Comparison of ENCODE assay signal across 16 cellular contexts in the genomic region with DNA sequence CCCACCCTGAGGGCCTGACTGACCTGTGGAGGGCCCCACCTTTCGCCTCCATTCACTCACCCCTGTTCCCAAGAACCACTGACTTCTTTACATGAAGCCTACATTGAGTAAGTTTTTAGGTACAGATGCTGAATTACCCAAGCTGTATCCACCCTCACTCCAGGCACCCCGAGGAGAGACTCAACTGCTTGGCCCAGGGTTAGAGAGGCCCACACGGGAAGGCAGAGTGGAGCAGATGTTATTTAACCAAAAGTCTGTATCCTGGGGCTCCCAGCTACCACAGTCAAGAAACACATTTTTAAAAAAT.
DNase-seq lines count a peak whose midpoint lies in the region; ATAC-seq and TF ChIP-seq lines count a peak whose summit lies in the region.
"Had no signal": no experiment of that assay in that cellular context is flagged by ENCODE, and none has a peak within 500 bp of the region (broad histone marks: within the 10 kb centered on the region; RNA-seq: fewer than 3 reads in every experiment).

No MANE protein-coding gene starts in this region.

- H3K27me3 ChIP-seq in BLaER1, result no peaks in the 10 kb centered on the region
- no peaks in the 10 kb centered on the region for H3K27me3 ChIP-seq in CD8-positive, alpha-beta T cell (ENCODE audit: insufficient read depth, low read length)
- H3K27me3 ChIP-seq in mesenchymal stem cell (ENCODE audit: control insufficient read depth in 1 of 2, insufficient read depth in 1 of 2, low read length in 2 of 2), result no peaks in the 10 kb centered on the region
- H3K27me3 ChIP-seq: sigmoid colon had no signal

- no peak overlapping the region for H2BK120ac ChIP-seq in mesenchymal stem cell (ENCODE audit: low read depth, low read length)

- no peaks in the 10 kb centered on the region for H3K27me3 Mint-ChIP-seq in CD8-positive, alpha-beta T cell (ENCODE audit: low read depth)
- H3K27me3 Mint-ChIP-seq in activated T-helper 17 cell treated with anti-CD3 and anti-CD28 coated beads, Interleukin-2, amount 50 U/mL, for 72 hours, result no peaks in the 10 kb centered on the region

- H3K18ac ChIP-seq in mesenchymal stem cell (ENCODE audit: low read depth in 1 of 2, low read length in 2 of 2), result no peak overlapping the region

- H4K20me1 ChIP-seq in BLaER1, result peaks cover 100% of the 10 kb centered on the region

- no peak overlapping the region for H4K8ac ChIP-seq in mesenchymal stem cell (ENCODE audit: low read length)

- H3K9me3 ChIP-seq in BLaER1, result no peaks in the 10 kb centered on the region
- no peaks in the 10 kb centered on the region for H3K9me3 ChIP-seq in CD8-positive, alpha-beta T cell (ENCODE audit: low read length)
- H3K9me3 ChIP-seq in mesenchymal stem cell (ENCODE audit: control insufficient read depth, low read length), result no peaks in the 10 kb centered on the region
- H3K9me3 ChIP-seq: sigmoid colon had no signal

- WGBS in mesenchymal stem cell, result 97% methylated on average over 3 of the region's 3 CpGs

- POLR2A ChIA-PET in CD8-positive, alpha-beta T cell (lab: Charles Lee), result interaction anchor here (0.6 to 1.7 kb wide), 5 partner anchors 11 to 294 kb away, joined by 3 to 6 read pairs (median 4); partner anchors contain the start of genes CDNF, HSPA14 and MSANTD7

- H3K27ac ChIP-seq in BLaER1 (peak overlapping the region; percentile 59; the same call in 1 of the 2 replicates), mesenchymal stem cell (ENCODE audit: low read length, poor library complexity, severe bottlenecking) (no peak overlapping the region)
- H3K27ac ChIP-seq in CD8-positive, alpha-beta T cell (ENCODE audit: low read depth, low read length), result peak overlapping the region; percentile 68

- peaks cover 77% of the 10 kb centered on the region for H3K36me3 Mint-ChIP-seq in CD8-positive, alpha-beta T cell
- H3K36me3 Mint-ChIP-seq in activated T-helper 17 cell treated with anti-CD3 and anti-CD28 coated beads, Interleukin-2, amount 50 U/mL, for 72 hours (ENCODE audit: low read depth), result peaks cover 95% of the 10 kb centered on the region

- no peak overlapping the region for H3K23ac ChIP-seq in mesenchymal stem cell (ENCODE audit: low read length in 2 of 2)

- peak overlapping the region; percentile 75 for H3K4me3 Mint-ChIP-seq in CD8-positive, alpha-beta T cell
- H3K4me3 Mint-ChIP-seq in activated T-helper 17 cell treated with anti-CD3 and anti-CD28 coated beads, Interleukin-2, amount 50 U/mL, for 72 hours, result peak overlapping the region; percentile 73
- H3K4me3 Mint-ChIP-seq: endodermal cell, neural crest cell had no signal

- H3K9ac ChIP-seq in BLaER1 (peak overlapping the region; percentile 39; the same call in 1 of the 2 replicates), mesenchymal stem cell (ENCODE audit: low read length) (peak overlapping the region; percentile 72)

- H3K27ac Mint-ChIP-seq in CD8-positive, alpha-beta T cell, result peak overlapping the region; percentile 95
- H3K27ac Mint-ChIP-seq in activated T-helper 17 cell treated with anti-CD3 and anti-CD28 coated beads, Interleukin-2, amount 50 U/mL, for 72 hours, result peak overlapping the region; percentile 72

- H3K4me2 ChIP-seq in BLaER1 (peak overlapping the region; percentile 64), mesenchymal stem cell (ENCODE audit: low read length, poor library complexity, severe bottlenecking) (no peak overlapping the region)

- ATAC-seq in CD8-positive, alpha-beta T cell, result no peak
- peak; percentile 42 for ATAC-seq in activated T-helper 17 cell treated with anti-CD3 and anti-CD28 coated beads, Interleukin-2, amount 50 U/mL, for 72 hours (replicated peaks)
- ATAC-seq in GM21390 (IDR thresholded peaks at IDR 0.05; ENCODE audit: unreplicated experiment), result no peak
- no peak for ATAC-seq in HG03378 (IDR thresholded peaks at IDR 0.05; ENCODE audit: unreplicated experiment)
- ATAC-seq in GM21381 (IDR thresholded peaks at IDR 0.05; ENCODE audit: unreplicated experiment), result no peak
- ATAC-seq: HCT116, Panc1 had no signal

- H3K14ac ChIP-seq in mesenchymal stem cell (ENCODE audit: low read length in 2 of 2), result no peak overlapping the region

- H3K9me3 Mint-ChIP-seq in CD8-positive, alpha-beta T cell, result no peaks in the 10 kb centered on the region
- H3K9me3 Mint-ChIP-seq in activated T-helper 17 cell treated with anti-CD3 and anti-CD28 coated beads, Interleukin-2, amount 50 U/mL, for 72 hours, result no peaks in the 10 kb centered on the region
- H3K9me3 Mint-ChIP-seq: endodermal cell, neural crest cell had no signal

- TF ChIP-seq CTCF in CD8-positive, alpha-beta T cell (IDR thresholded peaks at IDR 0.05), result no peak

- CTCF ChIA-PET in CD8-positive, alpha-beta T cell (lab: Charles Lee), result interaction anchor here (0.5 to 4.4 kb wide), 21 partner anchors 9 to 555 kb away, joined by 3 to 29 read pairs (median 5); partner anchors contain the start of genes CDNF, HSPA14 and MSANTD7

- DNase-seq in CD8-positive, alpha-beta T cell, result peak in 1 of 7 experiments; percentile 46
- DNase-seq in mesenchymal stem cell (no peak), HPDE6-E6E7 (ENCODE audit: extremely low spot score) (no peak)
- DNase-seq: endodermal cell, NCI-H1048, NCI-H345, sigmoid colon, T-helper 9 cell had no signal

- peaks cover 87% of the 10 kb centered on the region for H3K4me1 Mint-ChIP-seq in CD8-positive, alpha-beta T cell (ENCODE audit: low read depth)
- H3K4me1 Mint-ChIP-seq in activated T-helper 17 cell treated with anti-CD3 and anti-CD28 coated beads, Interleukin-2, amount 50 U/mL, for 72 hours, result peaks cover 61% of the 10 kb centered on the region

- H3K4me3 ChIP-seq in BLaER1 (no peak overlapping the region), mesenchymal stem cell (ENCODE audit: insufficient read depth in 1 of 2, low read depth in 1 of 2, low read length in 2 of 2) (no peak overlapping the region)
- H3K4me3 ChIP-seq in CD8-positive, alpha-beta T cell (ENCODE audit: low read depth, low read length), result no peak overlapping the region
- H3K4me3 ChIP-seq: sigmoid colon had no signal

- H2BK12ac ChIP-seq in mesenchymal stem cell (ENCODE audit: low read length in 2 of 2), result no peak overlapping the region

- H3K36me3 ChIP-seq in BLaER1, result peaks cover 69% of the 10 kb centered on the region
- H3K36me3 ChIP-seq in CD8-positive, alpha-beta T cell (ENCODE audit: insufficient read depth, low read length), result peaks cover 20% of the 10 kb centered on the region
- H3K36me3 ChIP-seq in mesenchymal stem cell (ENCODE audit: control insufficient read depth in 1 of 2, insufficient read depth in 2 of 2, low read depth in 1 of 2, low read length in 2 of 2), result peaks cover 0 to 18% of the 10 kb centered on the region in 2 experiments
- H3K36me3 ChIP-seq: sigmoid colon had no signal

- no peak overlapping the region for H3K4ac ChIP-seq in mesenchymal stem cell (ENCODE audit: low read depth in 1 of 2, low read length in 2 of 2)

- no peak overlapping the region for H2BK5ac ChIP-seq in mesenchymal stem cell (ENCODE audit: low read depth, low read length, poor library complexity, severe bottlenecking)

- H2BK15ac ChIP-seq in mesenchymal stem cell (ENCODE audit: low read depth, poor library complexity, severe bottlenecking), result no peak overlapping the region

- no peak overlapping the region for H2AK5ac ChIP-seq in mesenchymal stem cell (ENCODE audit: low read length, severe bottlenecking)

- peaks cover 29% of the 10 kb centered on the region for H3K79me1 ChIP-seq in mesenchymal stem cell (replicated peaks; ENCODE audit: low read length, poor library complexity, severe bottlenecking)

- intact Hi-C loops in CD8-positive, alpha-beta T cell (cut with DNase I, micrococcal nuclease), result loop anchor here (1.0 to 5.0 kb wide), 9 partner anchors 10 to 347 kb away; partner anchors contain the start of genes CDNF (in 1 of the 2), HSPA14 (in 1 of the 2) and MSANTD7 (in 1 of the 2)

- H4K91ac ChIP-seq in mesenchymal stem cell (ENCODE audit: low read length), result no peak overlapping the region

- H3K4me1 ChIP-seq in BLaER1 (peaks cover 75% of the 10 kb centered on the region), mesenchymal stem cell (ENCODE audit: control insufficient read depth, insufficient read depth, low read depth, low read length) (peaks cover 14% of the 10 kb centered on the region)
- H3K4me1 ChIP-seq in CD8-positive, alpha-beta T cell (ENCODE audit: insufficient read depth, low read length), result peaks cover 65% of the 10 kb centered on the region

- no peak overlapping the region for H2AFZ ChIP-seq in mesenchymal stem cell (ENCODE audit: low read depth, low read length)
